Comparison of ENCODE assay signal across 19 cellular contexts in the genomic region with DNA sequence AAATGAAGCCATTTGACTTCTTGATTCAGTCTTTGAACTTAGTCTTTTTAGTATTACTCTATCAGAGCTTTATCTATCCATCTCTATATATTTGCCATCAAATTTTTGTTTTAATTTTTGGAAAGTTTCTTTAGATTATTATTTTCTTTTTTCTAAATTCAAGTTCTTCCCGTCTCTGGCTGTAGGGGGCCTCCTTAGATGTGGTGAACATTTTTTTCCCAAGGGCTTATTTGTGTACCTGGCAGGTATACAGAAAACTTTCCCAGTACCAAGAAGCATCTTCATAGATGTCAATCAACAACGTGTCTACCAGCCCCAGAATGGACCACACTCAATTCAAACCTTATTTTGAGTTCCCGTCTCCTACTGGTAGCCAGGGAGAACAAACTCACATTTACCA.
DNase-seq lines count a peak whose midpoint lies in the region; ATAC-seq, FAIRE-seq and TF ChIP-seq lines count a peak whose summit lies in the region.
"Had no signal": no experiment of that assay in that cellular context is flagged by ENCODE, and none has a peak within 500 bp of the region (broad histone marks: within the 10 kb centered on the region; RNA-seq: fewer than 3 reads in every experiment).

No MANE protein-coding gene starts in this region.

- H3K9me2 ChIP-seq in OCI-LY7 (ENCODE audit: insufficient read depth, low read length): no peaks in the 10 kb centered on the region

- 43% methylated on average over 3 of the region's 3 CpGs for WGBS in liver
- WGBS in HepG2 (ENCODE audit: low lambda C conversion rate): 0% methylated on average over 3 of the region's 3 CpGs
- WGBS in right lobe of liver (ENCODE audit: insufficient coverage, low coverage, low lambda C conversion rate, missing lambda C conversion rate): 29% methylated on average over 3 of the region's 3 CpGs

- in situ Hi-C loops in HepG2 (cut with HindIII; ENCODE audit: extremely low pct_ligation_motif_present, low pct_unique_long_range_greater_than_20kb) (no loop called here), brain microvascular endothelial cell (cut with HindIII; ENCODE audit: low pct_ligation_motif_present, low sequenced_read_pairs) (no loop called here)

- H3K9me3 ChIP-seq in liver (ENCODE audit: control insufficient read depth in 4 of 4, low read length in 3 of 4): no peaks in the 10 kb centered on the region
- H3K9me3 ChIP-seq in HepG2 (ENCODE audit: low read length): peaks cover 94% of the 10 kb centered on the region
- no peaks in the 10 kb centered on the region for H3K9me3 ChIP-seq in OCI-LY7 (ENCODE audit: low read length)
- H3K9me3 ChIP-seq in right lobe of liver: no peaks in the 10 kb centered on the region

- CTCF ChIA-PET in HepG2 (lab: Yijun Ruan, JAX; ENCODE audit: low intra/inter-chr PET ratio, low total read pairs) (no interaction called here), OCI-LY7 (lab: Charles Lee; ENCODE audit: unreplicated experiment) (no interaction called here)

- no peak for DNase-seq in HepG2 (ENCODE audit: low spot score)
- no peak for DNase-seq in OCI-LY7 (ENCODE audit: low spot score)
- DNase-seq in right lobe of liver: no peak
- no peak for DNase-seq in brain microvascular endothelial cell
- DNase-seq in COR-L47 (lab: John Stamatoyannopoulos, UW): no peak
- DNase-seq in NCI-H146 treated with DMSO at 0.1 percent for 48 hours (lab: John Stamatoyannopoulos, UW; ENCODE audit: unreplicated experiment): no peak
- no peak for DNase-seq in left colon
- DNase-seq: Calu3, DND-41, GF-D8, GOT3, NCI-H1048, NCI-H146, NCI-H2107, NCI-H748 treated with DMSO at 0.1 percent for 48 hours, SHP77 had no signal

- H3K4me1 ChIP-seq in liver (ENCODE audit: control insufficient read depth in 4 of 4, insufficient read depth in 4 of 4, low read length in 3 of 4) (no peaks in the 10 kb centered on the region), HepG2 (ENCODE audit: insufficient read depth, low read length) (no peaks in the 10 kb centered on the region), OCI-LY7 (ENCODE audit: insufficient read depth, low read length, poor library complexity, severe bottlenecking) (no peaks in the 10 kb centered on the region), right lobe of liver (no peaks in the 10 kb centered on the region)

- H3K9ac ChIP-seq in liver (ENCODE audit: low read depth in 1 of 2, low read length in 2 of 2): no peak overlapping the region
- no peak overlapping the region for H3K9ac ChIP-seq in HepG2 (ENCODE audit: insufficient read depth, low read depth, low read length)

- H3K79me2 ChIP-seq in HepG2 (ENCODE audit: insufficient read depth, low read length) (no peaks in the 10 kb centered on the region), OCI-LY7 (ENCODE audit: insufficient read depth, low read depth, low read length) (no peaks in the 10 kb centered on the region)

- H4K20me1 ChIP-seq in HepG2 (ENCODE audit: insufficient read depth, low read length) (no peaks in the 10 kb centered on the region), OCI-LY7 (ENCODE audit: insufficient read depth, low read length) (no peaks in the 10 kb centered on the region)

- ATAC-seq in HepG2 (no peak), right lobe of liver (peak in 2 of 4 donors; percentile 42 to 48), left colon (no peak)

- H3K36me3 ChIP-seq in liver (ENCODE audit: control insufficient read depth in 4 of 4, insufficient read depth in 3 of 4, low read depth in 1 of 4, low read length in 3 of 4) (no peaks in the 10 kb centered on the region), HepG2 (replicated peaks in 1 of 2; ENCODE audit: control insufficient read depth in 1 of 2, insufficient read depth in 2 of 2, low read length in 2 of 2) (no peaks in the 10 kb centered on the region), OCI-LY7 (ENCODE audit: insufficient read depth, low read length) (no peaks in the 10 kb centered on the region), right lobe of liver (no peaks in the 10 kb centered on the region), brain microvascular endothelial cell (replicated peaks) (no peaks in the 10 kb centered on the region)

- H3K27me3 ChIP-seq in liver (ENCODE audit: control insufficient read depth in 4 of 4, insufficient read depth in 4 of 4, low read length in 3 of 4): no peaks in the 10 kb centered on the region
- H3K27me3 ChIP-seq in HepG2 (ENCODE audit: control insufficient read depth in 1 of 2, insufficient read depth in 2 of 2, low read length in 2 of 2): no peaks in the 10 kb centered on the region
- H3K27me3 ChIP-seq in right lobe of liver: no peaks in the 10 kb centered on the region
- no peaks in the 10 kb centered on the region for H3K27me3 ChIP-seq in brain microvascular endothelial cell (replicated peaks)

- no peak overlapping the region for H3K27ac ChIP-seq in liver (ENCODE audit: low read depth in 1 of 2, low read length in 2 of 2)
- H3K27ac ChIP-seq in HepG2 (ENCODE audit: extremely low read length, insufficient read depth, low read length): no peak overlapping the region
- H3K27ac ChIP-seq in OCI-LY7 (ENCODE audit: low read depth, low read length, poor library complexity, severe bottlenecking): no peak overlapping the region
- no peak overlapping the region for H3K27ac ChIP-seq in right lobe of liver
- H3K27ac ChIP-seq in brain microvascular endothelial cell: no peak overlapping the region

- BruUV-seq in HepG2 (replicated peaks; lab: Mats Ljungman, UMichigan): no TSS peak
- BruUV-seq in OCI-LY7 (replicated peaks; lab: Mats Ljungman, UMichigan): no TSS peak

- H2AFZ ChIP-seq in HepG2 (ENCODE audit: low read length): no peak overlapping the region
- H2AFZ ChIP-seq in OCI-LY7 (ENCODE audit: low read length): no peak overlapping the region

- POLR2A ChIA-PET in HepG2 (lab: Yijun Ruan, JAX) (no interaction called here), OCI-LY7 (lab: Charles Lee) (interaction anchor here (0.6 kb wide), 1 partner anchor 987 kb away, joined by 4 read pairs; no protein-coding TSS in a partner anchor)

- H3K4me2 ChIP-seq in HepG2 (ENCODE audit: low read depth, low read length) (no peak overlapping the region), OCI-LY7 (ENCODE audit: low read length) (no peak overlapping the region)

- TF ChIP-seq POLR2A in HepG2 (IDR thresholded peaks at IDR 0.05; ENCODE audit: insufficient read depth in 1 of 2, low read depth in 2 of 2, low read length in 2 of 2) (no peak), right lobe of liver (IDR thresholded peaks at IDR 0.05) (no peak)

- intact Hi-C loops in HepG2 (cut with micrococcal nuclease; ENCODE audit: unreplicated experiment) (no loop called here), OCI-LY7 (cut with micrococcal nuclease; ENCODE audit: unreplicated experiment) (no loop called here), right lobe of liver (cut with DNase I) (no loop called here), left colon (cut with DNase I, micrococcal nuclease) (no loop called here)

- TF ChIP-seq RAD21 in liver (IDR thresholded peaks at IDR 0.05) (peak; percentile 60 to 70), HepG2 (CRISPR knock-in tag; IDR thresholded peaks at IDR 0.05) (no peak)

- FAIRE-seq in HepG2 (lab: Jason Lieb, UNC): no peak
- FAIRE-seq: A204.1, RCC 7860 had no signal

- H3K4me3 ChIP-seq in liver (ENCODE audit: low read depth in 1 of 3, low read length in 3 of 3) (no peak overlapping the region), HepG2 (replicated peaks in 1 of 3; ENCODE audit: insufficient read depth in 1 of 3, low read depth in 2 of 3, low read length in 3 of 3) (no peak overlapping the region), OCI-LY7 (ENCODE audit: low read depth, low read length, poor library complexity, severe bottlenecking) (no peak overlapping the region), right lobe of liver (no peak overlapping the region), brain microvascular endothelial cell (ENCODE audit: low read depth, low read length) (no peak overlapping the region)

- TF ChIP-seq EP300 in HepG2 (IDR thresholded peaks at IDR 0.05; ENCODE audit: low read depth in 2 of 2, low read length in 2 of 2): no peak
- TF ChIP-seq EP300 in HepG2 (CRISPR knock-in tag; IDR thresholded peaks at IDR 0.05; ENCODE audit: borderline replicate concordance): no peak

- TF ChIP-seq CTCF in liver (IDR thresholded peaks at IDR 0.05; ENCODE audit: low read depth, low read length, missing input control) (peak; percentile 22), HepG2 (CRISPR knock-in tag; IDR thresholded peaks at IDR 0.05) (no peak), OCI-LY7 (conservative IDR thresholded peaks at IDR 0.05; ENCODE audit: low read length) (0 out of 2 replicates have a peak, but pooled peaks have one; percentile 33), right lobe of liver (IDR thresholded peaks at IDR 0.05) (peak; percentile 14 to 44 (median 26)), brain microvascular endothelial cell (IDR thresholded peaks at IDR 0.05; ENCODE audit: low read depth, low read length, missing control alignments) (no peak)

TF ChIP-seq in liver, 16 proteins besides CTCF, POLR2A, EP300 and RAD21 (continues in another document):
- no peak for TF ChIP-seq FOXA1 (IDR thresholded peaks at IDR 0.05)
- TF ChIP-seq YY1 (IDR thresholded peaks at IDR 0.05): no peak
- TF ChIP-seq HNF4G (IDR thresholded peaks at IDR 0.05): no peak
- no peak for TF ChIP-seq JUND (IDR thresholded peaks at IDR 0.05)

TF ChIP-seq in HepG2, 621 proteins besides CTCF, POLR2A, EP300 and RAD21 (continues in another document):
- TF ChIP-seq SALL2 (CRISPR knock-in tag; IDR thresholded peaks at IDR 0.05) (no peak), NR1H2 (CRISPR knock-in tag; IDR thresholded peaks at IDR 0.05; ENCODE audit: borderline replicate concordance, low read depth) (no peak)
- TF ChIP-seq, protein P1, sequence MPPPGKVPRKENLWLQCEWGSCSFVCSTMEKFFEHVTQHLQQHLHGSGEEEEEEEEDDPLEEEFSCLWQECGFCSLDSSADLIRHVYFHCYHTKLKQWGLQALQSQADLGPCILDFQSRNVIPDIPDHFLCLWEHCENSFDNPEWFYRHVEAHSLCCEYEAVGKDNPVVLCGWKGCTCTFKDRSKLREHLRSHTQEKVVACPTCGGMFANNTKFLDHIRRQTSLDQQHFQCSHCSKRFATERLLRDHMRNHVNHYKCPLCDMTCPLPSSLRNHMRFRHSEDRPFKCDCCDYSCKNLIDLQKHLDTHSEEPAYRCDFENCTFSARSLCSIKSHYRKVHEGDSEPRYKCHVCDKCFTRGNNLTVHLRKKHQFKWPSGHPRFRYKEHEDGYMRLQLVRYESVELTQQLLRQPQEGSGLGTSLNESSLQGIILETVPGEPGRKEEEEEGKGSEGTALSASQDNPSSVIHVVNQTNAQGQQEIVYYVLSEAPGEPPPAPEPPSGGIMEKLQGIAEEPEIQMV (CRISPR knock-in tag; IDR thresholded peaks at IDR 0.05; ENCODE audit: low read depth): no peak

Comparison
In these comparisons a context has a peak if more than half of its experiments do, and no peak if none do; other contexts are left out.
1. CTCF ChIP-seq: peak in liver (single experiment), OCI-LY7 (single experiment) and right lobe of liver (4 of 4); none in HepG2 (single experiment) and brain microvascular endothelial cell (single experiment).